1 cellular context compared by ENCODE assay signal in genomic region chr6:29632789-29633531, GRCh38.
TF ChIP-seq lines count a peak whose summit lies in the region.

GABBR1 (minus strand) TSS chr6:29633183; CDS start chr6:29632385, 798 bp downstream.

TF ChIP-seq in GM23338, 12 proteins besides CTCF, POLR2A, EP300 and RAD21 (continued from another document):
- no peak for TF ChIP-seq ZNF462 (CRISPR knock-in tag; IDR thresholded peaks at IDR 0.05)
- no peak for TF ChIP-seq NANOG (IDR thresholded peaks at IDR 0.05; ENCODE audit: borderline replicate concordance)
- TF ChIP-seq POLR2AphosphoS5 (IDR thresholded peaks at IDR 0.05; ENCODE audit: low read depth), result peak; percentile 77
- no peak for TF ChIP-seq ETS1 (IDR thresholded peaks at IDR 0.05)
